1 cellular context compared by ENCODE assay signal in genomic region chr1:177648138-177648537, GRCh38.
TF ChIP-seq lines count a peak whose summit lies in the region.

No MANE protein-coding gene starts in this region.

TF ChIP-seq in HepG2, 621 proteins besides CTCF, POLR2A, EP300 and RAD21 (continued from another document):
- TF ChIP-seq HNF1A (IDR thresholded peaks at IDR 0.05; ENCODE audit: low read depth) (no peak), HNF1A (CRISPR knock-in tag; IDR thresholded peaks at IDR 0.05; ENCODE audit: borderline replicate concordance) (no peak), ATAD3A (CRISPR knock-in tag; IDR thresholded peaks at IDR 0.05) (no peak), POLR2AphosphoS2 (IDR thresholded peaks at IDR 0.05; ENCODE audit: low read depth, low read length) (no peak)
